Comparison of ENCODE assay signal across 11 cellular contexts in the genomic region with DNA sequence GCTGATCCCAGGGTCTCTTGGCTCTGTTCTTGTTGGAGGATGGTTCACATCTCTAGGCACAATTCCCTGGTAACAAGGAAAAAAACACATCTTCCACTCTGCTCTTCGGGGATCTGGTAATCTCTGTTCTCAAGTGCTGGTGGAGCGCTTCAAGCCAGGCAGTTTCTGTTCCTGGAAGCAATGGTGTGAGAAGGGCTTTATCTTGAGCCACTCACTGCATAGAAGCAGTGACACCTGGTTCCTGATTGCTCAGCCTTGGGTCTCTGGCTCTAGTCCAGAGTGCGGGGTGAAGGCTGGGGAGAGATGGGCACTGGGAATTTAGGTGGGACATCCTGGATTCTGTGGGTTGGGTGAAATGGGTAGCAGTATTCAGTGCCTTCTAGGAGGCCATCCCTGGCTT. TPM values are rescaled to one million over a fixed set of nuclear protein-coding genes. Genes with fewer than 3 reads are reported as not detected.
A peak's percentile ranks its signal among the peaks of the same experiment; 100 is the strongest.
DNase-seq lines count a peak whose midpoint lies in the region; ATAC-seq and TF ChIP-seq lines count a peak whose summit lies in the region.
"Had no signal": no experiment of that assay in that cellular context is flagged by ENCODE, and none has a peak within 500 bp of the region (broad histone marks: within the 10 kb centered on the region; RNA-seq: fewer than 3 reads in every experiment).

No MANE protein-coding gene starts in this region.

- H3K9ac ChIP-seq in HUES64 (ENCODE audit: low read depth, low read length) (no peak overlapping the region), mesenchymal stem cell (ENCODE audit: low read length) (no peak overlapping the region)

- peak overlapping the region; percentile 12 for H2BK15ac ChIP-seq in mesenchymal stem cell (ENCODE audit: low read depth, poor library complexity, severe bottlenecking)

- H3K27me3 ChIP-seq in HUES64 (ENCODE audit: insufficient read depth, low read length) (no peaks in the 10 kb centered on the region), mesenchymal stem cell (ENCODE audit: control insufficient read depth in 1 of 2, insufficient read depth in 1 of 2, low read length in 2 of 2) (no peaks in the 10 kb centered on the region)

- H3K4me2 ChIP-seq in mesenchymal stem cell (ENCODE audit: low read length, poor library complexity, severe bottlenecking), result no peak overlapping the region

- ATAC-seq in GM18498 (IDR thresholded peaks at IDR 0.05; ENCODE audit: unreplicated experiment), result peak; percentile 79
- ATAC-seq in GM21526 (IDR thresholded peaks at IDR 0.05; ENCODE audit: low FRiP score, unreplicated experiment), result peak; percentile 72
- ATAC-seq in omental fat pad (ENCODE audit: low FRiP score), result no peak
- ATAC-seq in HG02571 (IDR thresholded peaks at IDR 0.05; ENCODE audit: unreplicated experiment), result no peak

- WGBS in HUES64, result 94% methylated on average over 3 of the region's 3 CpGs
- WGBS in mesenchymal stem cell, result 97% methylated on average over 3 of the region's 3 CpGs

- no peak overlapping the region for H3K4me3 ChIP-seq in HUES64 (ENCODE audit: low read length)
- no peak overlapping the region for H3K4me3 ChIP-seq in mesenchymal stem cell (ENCODE audit: insufficient read depth in 1 of 2, low read depth in 1 of 2, low read length in 2 of 2)

- H3K79me1 ChIP-seq in mesenchymal stem cell (replicated peaks; ENCODE audit: low read length, poor library complexity, severe bottlenecking), result peaks cover 43% of the 10 kb centered on the region

- H3K9me3 ChIP-seq in HUES64 (ENCODE audit: insufficient read depth, low read depth, low read length) (no peaks in the 10 kb centered on the region), mesenchymal stem cell (ENCODE audit: control insufficient read depth, low read length) (no peaks in the 10 kb centered on the region)

- no peak overlapping the region for H4K8ac ChIP-seq in mesenchymal stem cell (ENCODE audit: low read length)

- peak overlapping the region; percentile 36; the same call in 1 of the 2 replicates for H3K27ac ChIP-seq in HUES64 (ENCODE audit: low read depth, low read length)
- no peak overlapping the region for H3K27ac ChIP-seq in mesenchymal stem cell (ENCODE audit: low read length, poor library complexity, severe bottlenecking)

- no peak overlapping the region for H3K18ac ChIP-seq in mesenchymal stem cell (ENCODE audit: low read depth in 1 of 2, low read length in 2 of 2)

- no peak overlapping the region for H4K91ac ChIP-seq in mesenchymal stem cell (ENCODE audit: low read length)

- no peak for TF ChIP-seq CTCF in omental fat pad (IDR thresholded peaks at IDR 0.05)

- H3K4ac ChIP-seq in mesenchymal stem cell (ENCODE audit: low read depth in 1 of 2, low read length in 2 of 2), result no peak overlapping the region

- DNase-seq in mesenchymal stem cell, result no peak
- DNase-seq in omental fat pad (ENCODE audit: low spot score), result no peak
- DNase-seq in UCSD-AML1 (lab: John Stamatoyannopoulos, UW; ENCODE audit: unreplicated experiment), result no peak
- DNase-seq in C1 segment of cervical spinal cord (lab: John Stamatoyannopoulos, UW), result no peak
- DNase-seq: activated naive CD4-positive, alpha-beta T cell treated with anti-CD3 and anti-CD28 coated beads for 36 hours; NCI-H510A treated with DMSO at 0.1 percent for 48 hours; T1000 had no signal

- H2AK5ac ChIP-seq in mesenchymal stem cell (ENCODE audit: low read length, severe bottlenecking), result no peak overlapping the region

- H2AFZ ChIP-seq in mesenchymal stem cell (ENCODE audit: low read depth, low read length), result no peak overlapping the region

- no peak overlapping the region for H2BK5ac ChIP-seq in mesenchymal stem cell (ENCODE audit: low read depth, low read length, poor library complexity, severe bottlenecking)

- H3K14ac ChIP-seq in mesenchymal stem cell (ENCODE audit: low read length in 2 of 2), result peak overlapping the region in 1 of 2 experiments; percentile 23

- H3K23ac ChIP-seq in mesenchymal stem cell (ENCODE audit: low read length in 2 of 2), result no peak overlapping the region

- H3K4me1 ChIP-seq in HUES64 (ENCODE audit: insufficient read depth, low read length), result peaks cover 25% of the 10 kb centered on the region
- H3K4me1 ChIP-seq in mesenchymal stem cell (ENCODE audit: control insufficient read depth, insufficient read depth, low read depth, low read length), result peaks cover 3% of the 10 kb centered on the region

- H2BK120ac ChIP-seq in mesenchymal stem cell (ENCODE audit: low read depth, low read length), result no peak overlapping the region

- H2BK12ac ChIP-seq in mesenchymal stem cell (ENCODE audit: low read length in 2 of 2), result no peak overlapping the region

- H3K36me3 ChIP-seq in HUES64 (ENCODE audit: insufficient read depth, low read length) (no peaks in the 10 kb centered on the region), mesenchymal stem cell (ENCODE audit: control insufficient read depth in 1 of 2, insufficient read depth in 2 of 2, low read depth in 1 of 2, low read length in 2 of 2) (peaks cover 0 to 6% of the 10 kb centered on the region in 2 experiments)

RNA-seq across cellular contexts. Expression of a gene that starts 14.1 kb away (rescaled TPM):
- 28.1 TPM for polyA plus RNA-seq in HUES64 (2013, experiment 1 of 2)
- 26.7 TPM for polyA plus RNA-seq in HUES64 (2013, experiment 2 of 2)
- polyA plus RNA-seq in mesenchymal stem cell (2013, experiment 1 of 2), result 8.5 TPM
- polyA plus RNA-seq in mesenchymal stem cell (2013, experiment 2 of 2), result 8.3 TPM
- total RNA-seq in omental fat pad, result 10 to 100 TPM; 29.4 to 89.0 (median 36.1) TPM

Comparison
In these comparisons a context has a peak if more than half of its experiments do, and no peak if none do; other contexts are left out.
1. ATAC-seq: peak in GM18498 (single experiment) and GM21526 (single experiment); none in omental fat pad (single experiment) and HG02571 (single experiment).